ENCODE assay signal across 22 cellular contexts in genomic region chr11:680476-680875, GRCh38. TPM values are rescaled to one million over a fixed set of nuclear protein-coding genes. Genes with fewer than 3 reads are reported as not detected.
DNase-seq lines count a peak whose midpoint lies in the region; ATAC-seq and TF ChIP-seq lines count a peak whose summit lies in the region.
"Had no signal": no experiment of that assay in that cellular context is flagged by ENCODE, and none has a peak within 500 bp of the region (broad histone marks: within the 10 kb centered on the region; RNA-seq: fewer than 3 reads in every experiment).

No MANE protein-coding gene starts in this region.

- no peak overlapping the region for H2BK5ac ChIP-seq in H9 (ENCODE audit: insufficient read length, low read length)

- H3K27me3 ChIP-seq in H9 (ENCODE audit: insufficient read depth, low read length) = no peaks in the 10 kb centered on the region
- no peaks in the 10 kb centered on the region for H3K27me3 ChIP-seq in left ventricle myocardium inferior (ENCODE audit: low read depth)
- no peaks in the 10 kb centered on the region for H3K27me3 ChIP-seq in neural progenitor cell
- H3K27me3 ChIP-seq: MG63 had no signal

- intact Hi-C loops in left ventricle myocardium inferior (cut with micrococcal nuclease) = no loop called here

- POLR2A ChIA-PET in WTC11 (lab: Charles Lee) = interaction anchor here (0.9 kb wide), 1 partner anchor 14 kb away, joined by 4 read pairs; the partner anchor contains the start of gene DEAF1
- POLR2A ChIA-PET in activated CD4-positive, alpha-beta memory T cell treated with anti-CD3 and anti-CD28 coated beads, Interleukin-2, amount 10 ng/mL, durations not matched to agents 7 days and 5 days (lab: Charles Lee) = interaction anchor here (1.2 kb wide), 1 partner anchor 15 kb away, joined by 3 read pairs; the partner anchor contains the start of genes DEAF1 and TMEM80

- no CpG with 5 or more reads among the region's 19 CpGs for WGBS in H9 (ENCODE audit: extremely low coverage, insufficient read length, low lambda C conversion rate)

- H3K36me3 ChIP-seq in left ventricle myocardium inferior (peaks cover 65% of the 10 kb centered on the region), neural progenitor cell (peaks cover 6% of the 10 kb centered on the region)

- H3K23ac ChIP-seq in H9 (ENCODE audit: insufficient read length, low read depth, low read length) = no peak overlapping the region

- H3K9me3 Mint-ChIP-seq in H9 (no peaks in the 10 kb centered on the region), WTC11 (no peaks in the 10 kb centered on the region), neural progenitor cell (no peaks in the 10 kb centered on the region), type B pancreatic cell (no peaks in the 10 kb centered on the region)
- no peaks in the 10 kb centered on the region for H3K9me3 Mint-ChIP-seq in activated CD4-positive, alpha-beta memory T cell treated with anti-CD3 and anti-CD28 coated beads, Interleukin-2, amount 10 ng/mL, durations not matched to agents 7 days and 5 days
- H3K9me3 Mint-ChIP-seq: HFFc6 had no signal

- no peaks in the 10 kb centered on the region for H4K20me1 ChIP-seq in H9 (ENCODE audit: control insufficient read depth, insufficient read depth, insufficient read length)
- H4K20me1 ChIP-seq in neural progenitor cell (ENCODE audit: low read depth) = no peaks in the 10 kb centered on the region

- H3K4me2 ChIP-seq in H9 (ENCODE audit: insufficient read depth, insufficient read length, low read length) (no peak overlapping the region), neural progenitor cell (no peak overlapping the region)

- DNase-seq in H9 (no peak), WTC11 (ENCODE audit: low spot score) (no peak), left ventricle myocardium inferior (peak; percentile 66), neural progenitor cell (ENCODE audit: low spot score) (no peak), type B pancreatic cell (ENCODE audit: extremely low spot score, unreplicated experiment) (no peak), SIG-M5 (lab: John Stamatoyannopoulos, UW) (no peak)
- DNase-seq in activated CD4-positive, alpha-beta memory T cell treated with anti-CD3 and anti-CD28 coated beads, Interleukin-2, amount 10 ng/mL, durations not matched to agents 7 days and 5 days = no peak
- DNase-seq: HFFc6; IMR-90; Karpas-422; MG63; NCI-H1092 treated with DMSO at 0.1 percent for 48 hours; NCI-H187; NCI-H69; NK-92 treated with Interleukin-12 subunit alpha and Interleukin-12 subunit beta, amount 100 ng/mL, for 24 hours; OCI-M1; RPMI8226 had no signal

- no peak overlapping the region for H3K27ac ChIP-seq in H9 (ENCODE audit: insufficient read length, low read depth, low read length)
- H3K27ac ChIP-seq in left ventricle myocardium inferior (replicated peaks) = peak overlapping the region; percentile 76
- H3K27ac ChIP-seq in neural progenitor cell = no peak overlapping the region
- H3K27ac ChIP-seq: C4-2B had no signal

- H3K4me1 Mint-ChIP-seq in H9 (peaks cover 21 to 25% of the 10 kb centered on the region in 2 experiments), WTC11 (peaks cover 17% of the 10 kb centered on the region), neural progenitor cell (no peaks in the 10 kb centered on the region), type B pancreatic cell (ENCODE audit: unreplicated experiment) (no peaks in the 10 kb centered on the region)
- H3K4me1 Mint-ChIP-seq in activated CD4-positive, alpha-beta memory T cell treated with anti-CD3 and anti-CD28 coated beads, Interleukin-2, amount 10 ng/mL, durations not matched to agents 7 days and 5 days = no peaks in the 10 kb centered on the region

- CTCF ChIA-PET in WTC11 (lab: Charles Lee) = interaction anchor here (2.1 to 2.3 kb wide), 2 partner anchors 13 to 47 kb away, joined by 6 to 7 read pairs; no protein-coding TSS in a partner anchor
- CTCF ChIA-PET in activated CD4-positive, alpha-beta memory T cell treated with anti-CD3 and anti-CD28 coated beads, Interleukin-2, amount 10 ng/mL, durations not matched to agents 7 days and 5 days (lab: Charles Lee) = no interaction called here

- H2BK12ac ChIP-seq in H9 (ENCODE audit: insufficient read length, low read depth, low read length) = no peak overlapping the region

- H3K79me2 ChIP-seq in H9 (ENCODE audit: insufficient read depth, low read length) (no peaks in the 10 kb centered on the region), neural progenitor cell (ENCODE audit: low read depth) (no peaks in the 10 kb centered on the region)

- no peak overlapping the region for H3K4ac ChIP-seq in H9 (ENCODE audit: low read depth, low read length)

- no peak overlapping the region for H3K9ac ChIP-seq in H9 (ENCODE audit: extremely low read depth, insufficient read length, low read length)
- H3K9ac ChIP-seq in neural progenitor cell = no peak overlapping the region

- no peaks in the 10 kb centered on the region for H3F3A ChIP-seq in neural progenitor cell (ENCODE audit: low read depth)

- H3K4me3 Mint-ChIP-seq in H9 = no peak overlapping the region
- H3K4me3 Mint-ChIP-seq in WTC11 = no peak overlapping the region
- H3K4me3 Mint-ChIP-seq in neural progenitor cell = peak overlapping the region; percentile 53
- no peak overlapping the region for H3K4me3 Mint-ChIP-seq in type B pancreatic cell
- H3K4me3 Mint-ChIP-seq in activated CD4-positive, alpha-beta memory T cell treated with anti-CD3 and anti-CD28 coated beads, Interleukin-2, amount 10 ng/mL, durations not matched to agents 7 days and 5 days = no peak overlapping the region
- H3K4me3 Mint-ChIP-seq: HFFc6 had no signal

- no peak overlapping the region for H2AK5ac ChIP-seq in H9 (ENCODE audit: insufficient read length, low read length)

- no peaks in the 10 kb centered on the region for H3K4me1 ChIP-seq in H9 (ENCODE audit: insufficient read depth, low read length)
- peaks cover 15% of the 10 kb centered on the region for H3K4me1 ChIP-seq in left ventricle myocardium inferior
- no peaks in the 10 kb centered on the region for H3K4me1 ChIP-seq in neural progenitor cell

- H3K36me3 Mint-ChIP-seq in H9 (ENCODE audit: insufficient read depth in 1 of 3, low read depth in 3 of 3) = peaks cover 58 to 83% (median 78%) of the 10 kb centered on the region in 3 experiments
- peaks cover 67% of the 10 kb centered on the region for H3K36me3 Mint-ChIP-seq in WTC11
- peaks cover 35% of the 10 kb centered on the region for H3K36me3 Mint-ChIP-seq in neural progenitor cell
- peaks cover 27% of the 10 kb centered on the region for H3K36me3 Mint-ChIP-seq in type B pancreatic cell
- H3K36me3 Mint-ChIP-seq in activated CD4-positive, alpha-beta memory T cell treated with anti-CD3 and anti-CD28 coated beads, Interleukin-2, amount 10 ng/mL, durations not matched to agents 7 days and 5 days (ENCODE audit: low read depth) = peaks cover 45% of the 10 kb centered on the region

- no peak overlapping the region for H4K8ac ChIP-seq in H9 (replicated peaks; ENCODE audit: insufficient read length, low read depth, low read length)

- H3K27me3 Mint-ChIP-seq in H9 (ENCODE audit: low read depth) (no peaks in the 10 kb centered on the region), WTC11 (ENCODE audit: low read depth) (no peaks in the 10 kb centered on the region), neural progenitor cell (ENCODE audit: insufficient read depth, low read depth) (peaks cover 4% of the 10 kb centered on the region), type B pancreatic cell (no peaks in the 10 kb centered on the region)
- H3K27me3 Mint-ChIP-seq in activated CD4-positive, alpha-beta memory T cell treated with anti-CD3 and anti-CD28 coated beads, Interleukin-2, amount 10 ng/mL, durations not matched to agents 7 days and 5 days = no peaks in the 10 kb centered on the region

- H3K23me2 ChIP-seq in H9 (ENCODE audit: insufficient read length, low read depth, low read length, poor library complexity, severe bottlenecking) = no peaks in the 10 kb centered on the region

- no peak overlapping the region for H2BK15ac ChIP-seq in H9 (ENCODE audit: low read depth, low read length)

- H2BK20ac ChIP-seq in H9 (ENCODE audit: low read depth, low read length, poor library complexity, severe bottlenecking) = no peak overlapping the region

- TF ChIP-seq CTCF in H9 (conservative IDR thresholded peaks at IDR 0.05) (no peak), WTC11 (IDR thresholded peaks at IDR 0.05) (no peak), left ventricle myocardium inferior (IDR thresholded peaks at IDR 0.05; ENCODE audit: borderline replicate concordance) (no peak), neural progenitor cell (IDR thresholded peaks at IDR 0.05) (no peak), type B pancreatic cell (conservative IDR thresholded peaks at IDR 0.05) (no peak)

- peaks cover 3% of the 10 kb centered on the region for H3K79me1 ChIP-seq in H9 (ENCODE audit: insufficient read depth, low read depth, low read length, poor library complexity, severe bottlenecking)

- no peak overlapping the region for H4K91ac ChIP-seq in H9 (ENCODE audit: insufficient read length, low read depth, low read length)

- H2AFZ ChIP-seq in H9 (ENCODE audit: low read length) (no peak overlapping the region), neural progenitor cell (replicated peaks) (no peak overlapping the region)

- no peak overlapping the region for H3K18ac ChIP-seq in H9 (ENCODE audit: insufficient read length, low read depth, low read length)

- H3K9me3 ChIP-seq in H9 (ENCODE audit: control insufficient read depth, low read depth, low read length) (no peaks in the 10 kb centered on the region), left ventricle myocardium inferior (replicated peaks) (no peaks in the 10 kb centered on the region), neural progenitor cell (ENCODE audit: low read depth) (no peaks in the 10 kb centered on the region)
- H3K9me3 ChIP-seq: MG63 had no signal

- H3K56ac ChIP-seq in H9 (ENCODE audit: insufficient read length, low read depth, low read length) = no peak overlapping the region

- ATAC-seq in WTC11 (no peak), GM19023 (IDR thresholded peaks at IDR 0.05; ENCODE audit: unreplicated experiment) (no peak)

- H3K27ac Mint-ChIP-seq in H9 (peak overlapping the region; percentile 48 to 83 (median 72); a peak in 5 of 7 replicates), WTC11 (peak overlapping the region; percentile 74; the same call in 1 of the 2 replicates), neural progenitor cell (no peak overlapping the region), type B pancreatic cell (no peak overlapping the region)
- no peak overlapping the region for H3K27ac Mint-ChIP-seq in activated CD4-positive, alpha-beta memory T cell treated with anti-CD3 and anti-CD28 coated beads, Interleukin-2, amount 10 ng/mL, durations not matched to agents 7 days and 5 days
- H3K27ac Mint-ChIP-seq: HFFc6 had no signal

- H3T11ph ChIP-seq in H9 (ENCODE audit: low read length) = no peak overlapping the region

- no peak overlapping the region for H3K4me3 ChIP-seq in left ventricle myocardium inferior
- H3K4me3 ChIP-seq in neural progenitor cell = no peak overlapping the region
- H3K4me3 ChIP-seq: MG63 had no signal

- no peak overlapping the region for H3K14ac ChIP-seq in H9 (ENCODE audit: insufficient read depth, low read length)

- H2BK120ac ChIP-seq in H9 (ENCODE audit: low read depth, low read length, poor library complexity, severe bottlenecking) = no peak overlapping the region

- H4K5ac ChIP-seq in H9 (ENCODE audit: insufficient read length, low read depth, low read length) = no peak overlapping the region

RNA-seq across cellular contexts. Expression of gene DEAF1, which starts 14.5 kb away (rescaled TPM):
- total RNA-seq in H9 (2021) (67.3 and 68.6 TPM in 2 replicates), WTC11 (2021) (62.2 to 85.3 TPM (median 81.1 TPM) in 3 replicates), left ventricle myocardium inferior (18.1 TPM), neural progenitor cell (ENCODE audit: low replicate concordance) (38.4 and 66.4 TPM in 2 replicates), type B pancreatic cell (ENCODE audit: low replicate concordance) (41.0 and 48.1 TPM in 2 replicates)
- 10 to 100 TPM; 33.0 to 34.2 TPM for total RNA-seq in activated CD4-positive, alpha-beta memory T cell treated with anti-CD3 and anti-CD28 coated beads, Interleukin-2, amount 10 ng/mL, durations not matched to agents 7 days and 5 days

RNA-seq across cellular contexts. Expression of gene TMEM80, which starts 15.1 kb away (rescaled TPM):
- total RNA-seq in H9 (2021) (15.3 and 23.6 TPM in 2 replicates), WTC11 (2021) (23.4 to 28.4 TPM (median 24.5 TPM) in 3 replicates), left ventricle myocardium inferior (10.3 TPM), neural progenitor cell (ENCODE audit: low replicate concordance) (38.7 and 42.7 TPM in 2 replicates), type B pancreatic cell (ENCODE audit: low replicate concordance) (23.2 and 37.4 TPM in 2 replicates)
- total RNA-seq in activated CD4-positive, alpha-beta memory T cell treated with anti-CD3 and anti-CD28 coated beads, Interleukin-2, amount 10 ng/mL, durations not matched to agents 7 days and 5 days = 10 to 100 TPM; 22.6 to 25.3 TPM

RNA-seq across cellular contexts. Expression of gene EPS8L2, which starts 25.6 kb away (rescaled TPM):
- total RNA-seq in H9 (2021) = 92.8 and 101 TPM in 2 replicates
- total RNA-seq in WTC11 (2021) = 49.9 to 56.3 TPM (median 51.6 TPM) in 3 replicates
- total RNA-seq in left ventricle myocardium inferior = 2.2 TPM
- total RNA-seq in neural progenitor cell (ENCODE audit: low replicate concordance) = 3.3 and 11.0 TPM in 2 replicates
- 218 and 497 TPM in 2 replicates for total RNA-seq in type B pancreatic cell (ENCODE audit: low replicate concordance)
- total RNA-seq in activated CD4-positive, alpha-beta memory T cell treated with anti-CD3 and anti-CD28 coated beads, Interleukin-2, amount 10 ng/mL, durations not matched to agents 7 days and 5 days = 10 to 100 TPM; 16.2 to 19.4 TPM

RNA-seq across cellular contexts. Expression of gene DRD4, which starts 43.4 kb away (rescaled TPM):
- total RNA-seq in H9 (2021) (6.2 and 6.8 TPM in 2 replicates), WTC11 (2021) (3.7 to 5.8 TPM (median 5.5 TPM) in 3 replicates), left ventricle myocardium inferior (0.22 TPM), neural progenitor cell (ENCODE audit: low replicate concordance) (0.97 and 6.6 TPM in 2 replicates), type B pancreatic cell (ENCODE audit: low replicate concordance) (0.59 and 1.2 TPM in 2 replicates)
- total RNA-seq in activated CD4-positive, alpha-beta memory T cell treated with anti-CD3 and anti-CD28 coated beads, Interleukin-2, amount 10 ng/mL, durations not matched to agents 7 days and 5 days = under 1 TPM; 0.18 to 0.20 TPM
- total RNA-seq: H4, IMR-90, SK-MEL-5 had no signal

RNA-seq across cellular contexts. Expression of gene SCT, which starts 53.5 kb away (rescaled TPM):
- total RNA-seq in H9 (2021) = 1.8 and 2.3 TPM in 2 replicates
- 2.3 to 3.3 TPM (median 2.9 TPM) in 3 replicates for total RNA-seq in WTC11 (2021)
- total RNA-seq in left ventricle myocardium inferior = not detected
- not detected in 2 replicates for total RNA-seq in neural progenitor cell (ENCODE audit: low replicate concordance)
- total RNA-seq in type B pancreatic cell (ENCODE audit: low replicate concordance) = 3.1 and 15.3 TPM in 2 replicates
- not detected for total RNA-seq in activated CD4-positive, alpha-beta memory T cell treated with anti-CD3 and anti-CD28 coated beads, Interleukin-2, amount 10 ng/mL, durations not matched to agents 7 days and 5 days
- total RNA-seq: H4, HFFc6, HT-29, IMR-90, SK-MEL-5 had no signal

Comparison
In these comparisons a context has a peak if more than half of its experiments do, and no peak if none do; other contexts are left out.
1. H3K27ac Mint-ChIP-seq: peak in H9 (3 of 3) and WTC11 (single experiment); none in neural progenitor cell (single experiment), type B pancreatic cell (single experiment) and activated CD4-positive, alpha-beta memory T cell treated with anti-CD3 and anti-CD28 coated beads, Interleukin-2, amount 10 ng/mL, durations not matched to agents 7 days and 5 days (single experiment).